Comparison of ENCODE assay signal across 26 cellular contexts in the genomic region with DNA sequence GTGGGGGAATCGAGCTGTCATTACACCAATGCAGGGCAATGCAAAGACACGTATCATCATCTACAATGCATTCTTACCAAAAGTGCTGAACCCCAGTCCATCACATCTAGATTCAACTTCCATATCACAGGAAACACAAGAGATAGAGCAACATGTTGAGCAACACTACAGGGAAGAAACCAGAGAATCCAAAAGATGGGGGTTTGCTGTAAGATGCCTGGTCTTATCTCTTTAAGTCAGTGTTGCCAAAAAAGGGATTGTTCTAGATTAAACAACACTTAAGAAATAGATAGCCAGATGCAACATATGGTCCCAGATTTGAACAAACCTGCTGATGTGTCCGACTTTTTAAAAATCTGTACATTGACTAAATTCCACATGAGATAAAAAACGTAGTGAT.
"Had no signal": no experiment of that assay in that cellular context is flagged by ENCODE, and none has a peak within 500 bp of the region (broad histone marks: within the 10 kb centered on the region; RNA-seq: fewer than 3 reads in every experiment).

No MANE protein-coding gene starts in this region.

- ATAC-seq: naive thymus-derived CD8-positive, alpha-beta T cell; natural killer cell treated with Interleukin-12 subunit alpha and Interleukin-12 subunit beta and Interleukin-15 and Interleukin-18, amount 100 ng/mL, for 72 hours; pancreas; psoas muscle; right cardiac atrium; right lobe of liver; stimulated activated effector memory CD8-positive, alpha-beta T cell treated with anti-CD3 and anti-CD28 coated beads, Interleukin-12 subunit alpha, Interleukin-12 subunit beta, amount 100 ng/mL, for 72 hours; stimulated activated naive B cell treated with anti-CD40 and anti-IgM and Interleukin-4, amounts not matched to agents 10 μg/mL and 1 μg/mL and 100 μg/mL, for 72 hours had no signal

- H3K9me3 ChIP-seq: neutrophil, pancreas, psoas muscle, right lobe of liver, stomach, thoracic aorta, thyroid gland, upper lobe of left lung, vagina had no signal

- FAIRE-seq: pancreas, small intestine, urothelium cell line had no signal

- H3K4me3 ChIP-seq: pancreas, psoas muscle, right lobe of liver, sigmoid colon, stomach, thoracic aorta, thyroid gland, tibial nerve, upper lobe of left lung, vagina had no signal

- DNase-seq: naive thymus-derived CD8-positive, alpha-beta T cell; nephron progenitor cell; nucleus accumbens; pancreas; psoas muscle; right cardiac atrium; right lobe of liver; sigmoid colon; small intestine; stimulated activated CD4-positive, alpha-beta T cell treated with anti-CD3 and anti-CD28 coated beads, Interleukin-15, amount 100 ng/mL, for 24 hours; stimulated activated CD4-positive, alpha-beta T cell treated with anti-CD3 and anti-CD28 coated beads, Interleukin-2, amount 100 ng/mL, for 24 hours; stimulated activated CD4-positive, alpha-beta T cell treated with anti-CD3 and anti-CD28 coated beads, Interleukin-2, amount 100 ng/mL, for 48 hours; stimulated activated CD4-positive, alpha-beta T cell treated with anti-CD3 and anti-CD28 coated beads, Interleukin-4, amount 100 ng/mL, for 24 hours; stimulated activated naive B cell treated with anti-CD40 and anti-IgM and Interleukin-4, amounts not matched to agents 10 μg/mL and 1 μg/mL and 100 μg/mL, for 72 hours; stimulated activated naive CD4-positive, alpha-beta T cell treated with Interleukin-2 at 50 U/mL for 16 hours; stomach; thyroid gland; trophoblast cell; upper lobe of left lung had no signal

- H3K4me1 ChIP-seq: pancreas, psoas muscle, right lobe of liver, sigmoid colon, thyroid gland had no signal

- H3K27me3 ChIP-seq: neutrophil, pancreas, right lobe of liver, sigmoid colon, stomach, thyroid gland, tibial nerve, upper lobe of left lung, vagina had no signal

- H3K27ac ChIP-seq: neutrophil, pancreas, psoas muscle, right lobe of liver, sigmoid colon, stomach, thoracic aorta, thyroid gland, tibial nerve, upper lobe of left lung, vagina had no signal

- H3K36me3 ChIP-seq: neutrophil, pancreas, right lobe of liver, sigmoid colon, thoracic aorta, thyroid gland, vagina had no signal
